In genomic region chr6:131999545-132000146, GRCh38 we compare ENCODE assay signal across 14 cellular contexts. TPM values are rescaled to one million over a fixed set of nuclear protein-coding genes. Genes with fewer than 3 reads are reported as not detected.
DNase-seq lines count a peak whose midpoint lies in the region; ATAC-seq and TF ChIP-seq lines count a peak whose summit lies in the region.
"Had no signal": no experiment of that assay in that cellular context is flagged by ENCODE, and none has a peak within 500 bp of the region (broad histone marks: within the 10 kb centered on the region; RNA-seq: fewer than 3 reads in every experiment).

No MANE protein-coding gene starts in this region.

- no peaks in the 10 kb centered on the region for H3K4me1 ChIP-seq in skeletal muscle tissue (ENCODE audit: control insufficient read depth in 3 of 3, insufficient read depth in 3 of 3, low read length in 3 of 3)
- H3K4me1 ChIP-seq: Peyer's patch had no signal

- no peaks in the 10 kb centered on the region for H3K9me3 ChIP-seq in skeletal muscle tissue (ENCODE audit: control insufficient read depth in 3 of 3, low read length in 3 of 3)
- H3K9me3 ChIP-seq: Peyer's patch had no signal

- intact Hi-C loops in natural killer cell (cut with micrococcal nuclease), result no loop called here

- no peak overlapping the region for H3K4me3 Mint-ChIP-seq in stimulated activated effector memory CD8-positive, alpha-beta T cell treated with anti-CD3 and anti-CD28 coated beads, Interleukin-12 subunit alpha, Interleukin-12 subunit beta, amount 100 ng/mL, for 72 hours
- H3K4me3 Mint-ChIP-seq in natural killer cell, result no peak overlapping the region

- H3K4me1 Mint-ChIP-seq in stimulated activated effector memory CD8-positive, alpha-beta T cell treated with anti-CD3 and anti-CD28 coated beads, Interleukin-12 subunit alpha, Interleukin-12 subunit beta, amount 100 ng/mL, for 72 hours, result no peaks in the 10 kb centered on the region
- no peaks in the 10 kb centered on the region for H3K4me1 Mint-ChIP-seq in natural killer cell

- no peak overlapping the region for H3K4me3 ChIP-seq in GM12865 (ENCODE audit: low read depth, low read length)
- no peak overlapping the region for H3K4me3 ChIP-seq in coronary artery
- H3K4me3 ChIP-seq in skeletal muscle tissue (ENCODE audit: low read length in 3 of 3), result no peak overlapping the region
- H3K4me3 ChIP-seq: Peyer's patch had no signal

- TF ChIP-seq CTCF in GM12865 (IDR thresholded peaks at IDR 0.05; ENCODE audit: insufficient read depth, low read depth, low read length, missing control alignments) (no peak), coronary artery (IDR thresholded peaks at IDR 0.05) (no peak), natural killer cell (IDR thresholded peaks at IDR 0.05) (no peak)

- peak overlapping the region; percentile 31 to 52 for H3K27ac ChIP-seq in coronary artery
- peak overlapping the region; percentile 21 for H3K27ac ChIP-seq in skeletal muscle tissue (ENCODE audit: low read depth, low read length)

- no peak overlapping the region for H3K9ac ChIP-seq in skeletal muscle tissue (ENCODE audit: low read depth in 1 of 3, low read length in 3 of 3)

- no peaks in the 10 kb centered on the region for H3K36me3 Mint-ChIP-seq in stimulated activated effector memory CD8-positive, alpha-beta T cell treated with anti-CD3 and anti-CD28 coated beads, Interleukin-12 subunit alpha, Interleukin-12 subunit beta, amount 100 ng/mL, for 72 hours
- H3K36me3 Mint-ChIP-seq in natural killer cell, result no peaks in the 10 kb centered on the region

- no peaks in the 10 kb centered on the region for H3K27me3 Mint-ChIP-seq in natural killer cell (ENCODE audit: low read depth in 2 of 2)

- H3K27ac Mint-ChIP-seq in stimulated activated effector memory CD8-positive, alpha-beta T cell treated with anti-CD3 and anti-CD28 coated beads, Interleukin-12 subunit alpha, Interleukin-12 subunit beta, amount 100 ng/mL, for 72 hours, result no peak overlapping the region
- no peak overlapping the region for H3K27ac Mint-ChIP-seq in natural killer cell

- peaks cover 3% of the 10 kb centered on the region for H3K9me3 Mint-ChIP-seq in stimulated activated effector memory CD8-positive, alpha-beta T cell treated with anti-CD3 and anti-CD28 coated beads, Interleukin-12 subunit alpha, Interleukin-12 subunit beta, amount 100 ng/mL, for 72 hours
- H3K9me3 Mint-ChIP-seq in natural killer cell, result no peaks in the 10 kb centered on the region

- peak; percentile 41 for ATAC-seq in HG03045 (IDR thresholded peaks at IDR 0.05; ENCODE audit: unreplicated experiment)
- no peak for ATAC-seq in stimulated activated effector memory CD8-positive, alpha-beta T cell treated with anti-CD3 and anti-CD28 coated beads, Interleukin-12 subunit alpha, Interleukin-12 subunit beta, amount 100 ng/mL, for 72 hours
- no peak for ATAC-seq in natural killer cell
- no peak for ATAC-seq in GM19455 (IDR thresholded peaks at IDR 0.05; ENCODE audit: unreplicated experiment)

- H3K36me3 ChIP-seq in skeletal muscle tissue (ENCODE audit: control insufficient read depth in 3 of 3, insufficient read depth in 3 of 3, low read length in 3 of 3), result no peaks in the 10 kb centered on the region
- H3K36me3 ChIP-seq: Peyer's patch had no signal

- H3K27me3 ChIP-seq in skeletal muscle tissue (ENCODE audit: control insufficient read depth in 3 of 3, insufficient read depth in 3 of 3, low read length in 3 of 3), result no peaks in the 10 kb centered on the region
- H3K27me3 ChIP-seq: Peyer's patch had no signal

- peak; percentile 55 for DNase-seq in GM12865 (ENCODE audit: low read depth)
- DNase-seq in coronary artery (ENCODE audit: low spot score), result no peak
- DNase-seq in stimulated activated effector memory CD8-positive, alpha-beta T cell treated with anti-CD3 and anti-CD28 coated beads, Interleukin-12 subunit alpha, Interleukin-12 subunit beta, amount 100 ng/mL, for 72 hours (ENCODE audit: low spot score in 2 of 2), result no peak
- DNase-seq in natural killer cell, result no peak
- DNase-seq in HK-2 (ENCODE audit: unreplicated experiment), result no peak
- DNase-seq: activated CD8-positive, alpha-beta memory T cell treated with anti-CD3 and anti-CD28 coated beads for 24 hours; H7; head of caudate nucleus; NCI-H82; Peyer's patch; small intestine had no signal

RNA-seq across cellular contexts. Expression of gene CCN2, which starts 48.5 kb away (rescaled TPM):
- total RNA-seq in skeletal muscle tissue (29.7 TPM), natural killer cell (not detected)

Comparison
In these comparisons a context has a peak if more than half of its experiments do, and no peak if none do; other contexts are left out.
1. RNA of gene CCN2, which starts 48.5 kb away (total RNA-seq): 29.7 TPM in skeletal muscle tissue (single experiment); not detected in natural killer cell; every median in the first group is over 10 times any median in the second.